ENCODE assay signal across 19 cellular contexts in genomic region chr12:84594157-84594556, GRCh38.
DNase-seq lines count a peak whose midpoint lies in the region; ATAC-seq and TF ChIP-seq lines count a peak whose summit lies in the region.
"Had no signal": no experiment of that assay in that cellular context is flagged by ENCODE, and none has a peak within 500 bp of the region (broad histone marks: within the 10 kb centered on the region; RNA-seq: fewer than 3 reads in every experiment).

No MANE protein-coding gene starts in this region.

- H3K4me2 ChIP-seq in SU-DHL-6 (ENCODE audit: low read depth, low read length, poor library complexity, severe bottlenecking) = no peak overlapping the region
- H3K4me2 ChIP-seq: BLaER1 had no signal

- H3K9ac ChIP-seq in SU-DHL-6 (ENCODE audit: low read length) = no peak overlapping the region
- H3K9ac ChIP-seq: BLaER1 had no signal

- no peaks in the 10 kb centered on the region for H3K36me3 Mint-ChIP-seq in activated T-helper 2 cell treated with anti-CD3 and anti-CD28 coated beads, Interferon-gamma antibody, Interleukin-2, Interleukin-4, amounts not matched to agents 10 μg/mL and 5 μg/mL and 100 μg/mL, durations not matched to agents 14 hours and 24 hours and 36 hours (ENCODE audit: low read depth)
- H3K36me3 Mint-ChIP-seq: CD4-positive, CD25-positive, alpha-beta regulatory T cell; CD8-positive, alpha-beta T cell had no signal

- no peak overlapping the region for H3K27ac ChIP-seq in SU-DHL-6 (ENCODE audit: low read depth, low read length)
- H3K27ac ChIP-seq: 22Rv1, BLaER1, C4-2B had no signal

- H3K27me3 Mint-ChIP-seq in activated T-helper 2 cell treated with anti-CD3 and anti-CD28 coated beads, Interferon-gamma antibody, Interleukin-2, Interleukin-4, amounts not matched to agents 10 μg/mL and 5 μg/mL and 100 μg/mL, durations not matched to agents 14 hours and 24 hours and 36 hours (ENCODE audit: low read depth) = no peaks in the 10 kb centered on the region
- H3K27me3 Mint-ChIP-seq: B cell; CD4-positive, CD25-positive, alpha-beta regulatory T cell had no signal

- H3K4me3 ChIP-seq in SU-DHL-6 (ENCODE audit: insufficient read depth, low read length, poor library complexity, severe bottlenecking) = no peak overlapping the region
- H3K4me3 ChIP-seq: BLaER1, HAP-1 had no signal

- no peak for TF ChIP-seq CTCF in SU-DHL-6 (IDR thresholded peaks at IDR 0.05; ENCODE audit: insufficient read depth, low read length, poor library complexity, severe bottlenecking)

- intact Hi-C loops in activated T-helper 2 cell treated with anti-CD3 and anti-CD28 coated beads, Interferon-gamma antibody, Interleukin-2, Interleukin-4, amounts not matched to agents 10 μg/mL and 5 μg/mL and 100 μg/mL, durations not matched to agents 14 hours and 24 hours and 36 hours (cut with micrococcal nuclease) = no loop called here

- no peaks in the 10 kb centered on the region for H3K9me3 ChIP-seq in SU-DHL-6 (ENCODE audit: insufficient read depth, low read length)
- H3K9me3 ChIP-seq: BLaER1, Caco-2, HAP-1 had no signal

- no peak overlapping the region for H3K27ac Mint-ChIP-seq in activated T-helper 2 cell treated with anti-CD3 and anti-CD28 coated beads, Interferon-gamma antibody, Interleukin-2, Interleukin-4, amounts not matched to agents 10 μg/mL and 5 μg/mL and 100 μg/mL, durations not matched to agents 14 hours and 24 hours and 36 hours
- H3K27ac Mint-ChIP-seq: B cell; CD4-positive, CD25-positive, alpha-beta regulatory T cell; CD8-positive, alpha-beta T cell had no signal

- H2AFZ ChIP-seq in SU-DHL-6 (ENCODE audit: low read depth, low read length, severe bottlenecking) = peak overlapping the region; percentile 70

- no peaks in the 10 kb centered on the region for H3F3A ChIP-seq in SU-DHL-6 (ENCODE audit: insufficient read depth)

- H3K4me1 Mint-ChIP-seq in activated T-helper 2 cell treated with anti-CD3 and anti-CD28 coated beads, Interferon-gamma antibody, Interleukin-2, Interleukin-4, amounts not matched to agents 10 μg/mL and 5 μg/mL and 100 μg/mL, durations not matched to agents 14 hours and 24 hours and 36 hours (ENCODE audit: low read depth) = no peaks in the 10 kb centered on the region
- H3K4me1 Mint-ChIP-seq: B cell; CD4-positive, CD25-positive, alpha-beta regulatory T cell had no signal

- DNase-seq in NCI-H345 (lab: John Stamatoyannopoulos, UW) (peak; percentile 5), NCI-H345 treated with DMSO at 0.1 percent for 48 hours (lab: John Stamatoyannopoulos, UW; ENCODE audit: unreplicated experiment) (no peak), DMS53 (lab: John Stamatoyannopoulos, UW) (peak; percentile 69), NCI-H69 (lab: John Stamatoyannopoulos, UW) (peak; percentile 34)
- no peak for DNase-seq in activated T-helper 2 cell treated with anti-CD3 and anti-CD28 coated beads, Interferon-gamma antibody, Interleukin-2, Interleukin-4, amounts not matched to agents 10 μg/mL and 5 μg/mL and 100 μg/mL, durations not matched to agents 14 hours and 24 hours and 36 hours (ENCODE audit: low spot score)
- DNase-seq: Caco-2; CD4-positive, CD25-positive, alpha-beta regulatory T cell; CD8-positive, alpha-beta T cell; DMS153; DMS79 treated with DMSO at 0.1 percent for 48 hours; GF-D8; GOT3 had no signal

- peaks cover 7% of the 10 kb centered on the region for H3K9me3 Mint-ChIP-seq in activated T-helper 2 cell treated with anti-CD3 and anti-CD28 coated beads, Interferon-gamma antibody, Interleukin-2, Interleukin-4, amounts not matched to agents 10 μg/mL and 5 μg/mL and 100 μg/mL, durations not matched to agents 14 hours and 24 hours and 36 hours

- no peak overlapping the region for H3K4me3 Mint-ChIP-seq in activated T-helper 2 cell treated with anti-CD3 and anti-CD28 coated beads, Interferon-gamma antibody, Interleukin-2, Interleukin-4, amounts not matched to agents 10 μg/mL and 5 μg/mL and 100 μg/mL, durations not matched to agents 14 hours and 24 hours and 36 hours (ENCODE audit: low read depth)
- H3K4me3 Mint-ChIP-seq: B cell; CD4-positive, CD25-positive, alpha-beta regulatory T cell; CD8-positive, alpha-beta T cell had no signal

- ATAC-seq in HG03460 (IDR thresholded peaks at IDR 0.05; ENCODE audit: unreplicated experiment) = no peak
- ATAC-seq: CD8-positive, alpha-beta T cell had no signal

- H3K36me3 ChIP-seq in SU-DHL-6 (ENCODE audit: low read length) = no peaks in the 10 kb centered on the region
- H3K36me3 ChIP-seq: BLaER1, HAP-1 had no signal

- H3K9me2 ChIP-seq in SU-DHL-6 (replicated peaks; ENCODE audit: insufficient read depth, low read length) = no peaks in the 10 kb centered on the region

- no peaks in the 10 kb centered on the region for H4K20me1 ChIP-seq in SU-DHL-6 (ENCODE audit: low read depth, low read length)
- H4K20me1 ChIP-seq: BLaER1 had no signal

- H3K79me2 ChIP-seq in SU-DHL-6 (ENCODE audit: insufficient read depth, low read length) = no peaks in the 10 kb centered on the region

- no peaks in the 10 kb centered on the region for H3K27me3 ChIP-seq in SU-DHL-6 (ENCODE audit: low read length)
- H3K27me3 ChIP-seq: BLaER1 had no signal

Comparison
In these comparisons a context has a peak if more than half of its experiments do, and no peak if none do; other contexts are left out.
1. DNase-seq: peak in NCI-H345 (single experiment), DMS53 (single experiment) and NCI-H69 (single experiment); none in NCI-H345 treated with DMSO at 0.1 percent for 48 hours (single experiment) and activated T-helper 2 cell treated with anti-CD3 and anti-CD28 coated beads, Interferon-gamma antibody, Interleukin-2, Interleukin-4, amounts not matched to agents 10 μg/mL and 5 μg/mL and 100 μg/mL, durations not matched to agents 14 hours and 24 hours and 36 hours (single experiment).